Comparison of ENCODE assay signal across 13 cellular contexts in the genomic region with DNA sequence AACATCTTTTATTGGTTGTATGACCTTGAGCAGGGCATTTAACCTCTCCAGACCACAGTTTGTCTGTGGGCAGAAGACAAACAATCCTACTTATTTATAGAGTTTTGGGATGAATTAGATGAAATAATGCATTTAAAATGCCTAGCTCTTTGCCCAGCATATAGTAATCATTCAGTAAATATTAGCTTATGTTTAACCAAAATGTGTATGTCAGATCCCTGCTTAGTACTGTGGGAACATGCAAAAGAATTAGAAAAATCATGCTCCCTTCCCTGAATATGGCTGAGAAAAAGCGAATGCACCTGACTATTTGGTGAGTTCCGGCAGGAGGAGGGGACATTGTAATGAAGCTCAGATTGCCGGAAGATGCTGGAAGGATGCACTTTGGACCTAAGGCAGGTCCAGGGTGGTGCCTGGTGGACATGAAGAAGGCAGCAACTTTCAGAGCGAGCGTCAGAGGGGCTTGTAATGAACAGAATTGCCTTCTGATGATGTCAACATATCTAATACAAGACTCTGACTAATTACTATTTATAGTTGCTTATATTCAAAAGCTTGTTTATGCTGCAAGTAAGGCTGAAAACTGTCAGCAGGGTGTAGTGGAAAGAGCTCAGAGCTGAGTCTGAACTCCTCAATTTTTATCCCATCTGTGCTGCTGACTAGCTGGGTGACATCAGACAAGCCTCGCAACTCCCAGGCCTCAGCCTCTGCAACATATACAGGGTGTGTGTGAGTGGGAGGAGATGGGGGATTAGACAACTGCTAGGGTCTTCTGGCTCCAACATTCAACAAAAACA.
DNase-seq lines count a peak whose midpoint lies in the region; ATAC-seq and TF ChIP-seq lines count a peak whose summit lies in the region.
"Had no signal": no experiment of that assay in that cellular context is flagged by ENCODE, and none has a peak within 500 bp of the region (broad histone marks: within the 10 kb centered on the region; RNA-seq: fewer than 3 reads in every experiment).

No MANE protein-coding gene starts in this region.

- ATAC-seq in stimulated activated naive CD8-positive, alpha-beta T cell treated with anti-CD3 and anti-CD28 coated beads, Interleukin-15, amount 100 ng/mL, for 72 hours: no peak
- ATAC-seq in HG02798 (IDR thresholded peaks at IDR 0.05; ENCODE audit: poor library complexity, unreplicated experiment) (no peak), GM21447 (IDR thresholded peaks at IDR 0.05; ENCODE audit: unreplicated experiment) (no peak), HG03520 (IDR thresholded peaks at IDR 0.05; ENCODE audit: unreplicated experiment) (no peak)

- H3K4me1 ChIP-seq in suprapubic skin: no peaks in the 10 kb centered on the region
- H3K4me1 ChIP-seq: BE2C, right lobe of liver had no signal

- H3K4me1 Mint-ChIP-seq in stimulated activated naive CD8-positive, alpha-beta T cell treated with anti-CD3 and anti-CD28 coated beads, Interleukin-15, Interleukin-2, amounts not matched to agents 100 ng/mL and 50 ng/mL, for 24 hours (ENCODE audit: low read depth): peaks cover 77% of the 10 kb centered on the region
- peaks cover 83% of the 10 kb centered on the region for H3K4me1 Mint-ChIP-seq in stimulated activated naive CD8-positive, alpha-beta T cell treated with anti-CD3 and anti-CD28 coated beads, Interleukin-15, amount 100 ng/mL, for 72 hours

- 80% methylated on average over 6 of the region's 6 CpGs for WGBS in suprapubic skin

- intact Hi-C loops in dorsolateral prefrontal cortex (cut with DNase I): no loop called here

- H3K27ac Mint-ChIP-seq in stimulated activated naive CD8-positive, alpha-beta T cell treated with anti-CD3 and anti-CD28 coated beads, Interleukin-15, Interleukin-2, amounts not matched to agents 100 ng/mL and 50 ng/mL, for 24 hours: peak overlapping the region; percentile 16
- no peak overlapping the region for H3K27ac Mint-ChIP-seq in stimulated activated naive CD8-positive, alpha-beta T cell treated with anti-CD3 and anti-CD28 coated beads, Interleukin-15, amount 100 ng/mL, for 72 hours

- TF ChIP-seq EP300 in suprapubic skin (IDR thresholded peaks at IDR 0.05): no peak

- peak overlapping the region in 4 of 59 donors; percentile 1 to 13 (median 4) for H3K4me3 ChIP-seq in dorsolateral prefrontal cortex
- H3K4me3 ChIP-seq in suprapubic skin: no peak overlapping the region
- H3K4me3 ChIP-seq: right lobe of liver had no signal

- no peaks in the 10 kb centered on the region for H3K27me3 Mint-ChIP-seq in stimulated activated naive CD8-positive, alpha-beta T cell treated with anti-CD3 and anti-CD28 coated beads, Interleukin-15, Interleukin-2, amounts not matched to agents 100 ng/mL and 50 ng/mL, for 24 hours
- no peaks in the 10 kb centered on the region for H3K27me3 Mint-ChIP-seq in stimulated activated naive CD8-positive, alpha-beta T cell treated with anti-CD3 and anti-CD28 coated beads, Interleukin-15, amount 100 ng/mL, for 72 hours

- peaks cover 67% of the 10 kb centered on the region for H3K36me3 Mint-ChIP-seq in stimulated activated naive CD8-positive, alpha-beta T cell treated with anti-CD3 and anti-CD28 coated beads, Interleukin-15, Interleukin-2, amounts not matched to agents 100 ng/mL and 50 ng/mL, for 24 hours (ENCODE audit: low read depth)

- H3K4me3 Mint-ChIP-seq in stimulated activated naive CD8-positive, alpha-beta T cell treated with anti-CD3 and anti-CD28 coated beads, Interleukin-15, Interleukin-2, amounts not matched to agents 100 ng/mL and 50 ng/mL, for 24 hours: no peak overlapping the region
- peak overlapping the region in 1 of 2 donors; percentile 68 for H3K4me3 Mint-ChIP-seq in stimulated activated naive CD8-positive, alpha-beta T cell treated with anti-CD3 and anti-CD28 coated beads, Interleukin-15, amount 100 ng/mL, for 72 hours

- TF ChIP-seq CTCF in dorsolateral prefrontal cortex (IDR thresholded peaks at IDR 0.05 in 54 of 56, conservative IDR thresholded peaks at IDR 0.05 in 2 of 56; ENCODE audit: low read depth in 1 of 56, partially characterized antibody in 56 of 56) (peak in 2 of 56 donors; percentile 12 to 17), suprapubic skin (IDR thresholded peaks at IDR 0.05) (no peak)

- no peak for DNase-seq in stimulated activated naive CD8-positive, alpha-beta T cell treated with anti-CD3 and anti-CD28 coated beads, Interleukin-15, amount 100 ng/mL, for 72 hours
- DNase-seq in dorsolateral prefrontal cortex (peak in 1 of 10 donors; percentile 38), myocyte (ENCODE audit: low read depth) (peak; percentile 60), suprapubic skin (ENCODE audit: low spot score in 2 of 2) (no peak)
- DNase-seq: BE2C, NCI-H146, right lobe of liver, SIG-M5 had no signal

- H3K9me3 Mint-ChIP-seq in stimulated activated naive CD8-positive, alpha-beta T cell treated with anti-CD3 and anti-CD28 coated beads, Interleukin-15, Interleukin-2, amounts not matched to agents 100 ng/mL and 50 ng/mL, for 24 hours: peaks cover 5% of the 10 kb centered on the region
- peaks cover 0 to 12% of the 10 kb centered on the region in 2 donors for H3K9me3 Mint-ChIP-seq in stimulated activated naive CD8-positive, alpha-beta T cell treated with anti-CD3 and anti-CD28 coated beads, Interleukin-15, amount 100 ng/mL, for 72 hours

- no peaks in the 10 kb centered on the region for H3K27me3 ChIP-seq in dorsolateral prefrontal cortex
- no peaks in the 10 kb centered on the region for H3K27me3 ChIP-seq in suprapubic skin
- H3K27me3 ChIP-seq: BE2C, right lobe of liver had no signal

- H3K36me3 ChIP-seq in suprapubic skin: no peaks in the 10 kb centered on the region
- H3K36me3 ChIP-seq: BE2C, right lobe of liver had no signal

- no peak for TF ChIP-seq POLR2A in suprapubic skin (IDR thresholded peaks at IDR 0.05)

- H3K9me3 ChIP-seq in suprapubic skin: no peaks in the 10 kb centered on the region
- H3K9me3 ChIP-seq: BE2C, right lobe of liver had no signal

- peak overlapping the region; percentile 18 to 93 (median 83) for H3K27ac ChIP-seq in dorsolateral prefrontal cortex
- H3K27ac ChIP-seq in suprapubic skin: no peak overlapping the region
- H3K27ac ChIP-seq: right lobe of liver, VCaP had no signal
